In genomic region chr4:170420255-170420693, GRCh38 we compare ENCODE assay signal across 9 cellular contexts.
DNase-seq lines count a peak whose midpoint lies in the region; ATAC-seq lines count a peak whose summit lies in the region.
"Had no signal": no experiment of that assay in that cellular context is flagged by ENCODE, and none has a peak within 500 bp of the region (broad histone marks: within the 10 kb centered on the region; RNA-seq: fewer than 3 reads in every experiment).

No MANE protein-coding gene starts in this region.

- H3K9me3 Mint-ChIP-seq in natural killer cell treated with Interleukin-12 subunit alpha and Interleukin-12 subunit beta and Interleukin-15 and Interleukin-18, amount 100 ng/mL, for 72 hours, result no peaks in the 10 kb centered on the region

- no peaks in the 10 kb centered on the region for H3K27me3 Mint-ChIP-seq in natural killer cell treated with Interleukin-12 subunit alpha and Interleukin-12 subunit beta and Interleukin-15 and Interleukin-18, amount 100 ng/mL, for 72 hours

- no peak overlapping the region for H3K4me3 Mint-ChIP-seq in natural killer cell treated with Interleukin-12 subunit alpha and Interleukin-12 subunit beta and Interleukin-15 and Interleukin-18, amount 100 ng/mL, for 72 hours

- H3K4me1 Mint-ChIP-seq in natural killer cell treated with Interleukin-12 subunit alpha and Interleukin-12 subunit beta and Interleukin-15 and Interleukin-18, amount 100 ng/mL, for 72 hours (ENCODE audit: low read depth in 2 of 2), result no peaks in the 10 kb centered on the region

- ATAC-seq in GM19023 (IDR thresholded peaks at IDR 0.05; ENCODE audit: unreplicated experiment) (peak; percentile 91), HG02798 (IDR thresholded peaks at IDR 0.05; ENCODE audit: poor library complexity, unreplicated experiment) (peak; percentile 86)
- ATAC-seq in natural killer cell treated with Interleukin-12 subunit alpha and Interleukin-12 subunit beta and Interleukin-15 and Interleukin-18, amount 100 ng/mL, for 72 hours, result no peak

- no peak overlapping the region for H3K27ac Mint-ChIP-seq in natural killer cell treated with Interleukin-12 subunit alpha and Interleukin-12 subunit beta and Interleukin-15 and Interleukin-18, amount 100 ng/mL, for 72 hours

- DNase-seq in NCI-H1048 (lab: John Stamatoyannopoulos, UW) (peak; percentile 19), mucosa of gallbladder (ENCODE audit: low spot score) (peak; percentile 49), NCI-H1105 treated with DMSO at 0.1 percent for 48 hours (lab: John Stamatoyannopoulos, UW) (no peak), NOMO-1 (lab: John Stamatoyannopoulos, UW; ENCODE audit: unreplicated experiment in 2 of 2) (no peak)
- DNase-seq in activated CD8-positive, alpha-beta memory T cell treated with anti-CD3 and anti-CD28 coated beads, Interleukin-2, amount 50 U/mL, for 48 hours, result no peak
- DNase-seq in natural killer cell treated with Interleukin-12 subunit alpha and Interleukin-12 subunit beta and Interleukin-15 and Interleukin-18, amount 100 ng/mL, for 72 hours (ENCODE audit: low spot score), result no peak
- DNase-seq: stimulated activated CD8-positive, alpha-beta memory T cell treated with anti-CD3 and anti-CD28 coated beads, Interleukin-4, amount 100 ng/mL, for 48 hours had no signal

- no peaks in the 10 kb centered on the region for H3K36me3 Mint-ChIP-seq in natural killer cell treated with Interleukin-12 subunit alpha and Interleukin-12 subunit beta and Interleukin-15 and Interleukin-18, amount 100 ng/mL, for 72 hours

Comparison
In these comparisons a context has a peak if more than half of its experiments do, and no peak if none do; other contexts are left out.
1. ATAC-seq: peak in GM19023 (single experiment) and HG02798 (single experiment); none in natural killer cell treated with Interleukin-12 subunit alpha and Interleukin-12 subunit beta and Interleukin-15 and Interleukin-18, amount 100 ng/mL, for 72 hours (0 of 2).
2. DNase-seq: peak in NCI-H1048 (single experiment) and mucosa of gallbladder (single experiment); none in NCI-H1105 treated with DMSO at 0.1 percent for 48 hours (single experiment), activated CD8-positive, alpha-beta memory T cell treated with anti-CD3 and anti-CD28 coated beads, Interleukin-2, amount 50 U/mL, for 48 hours (single experiment), NOMO-1 (0 of 2) and natural killer cell treated with Interleukin-12 subunit alpha and Interleukin-12 subunit beta and Interleukin-15 and Interleukin-18, amount 100 ng/mL, for 72 hours (single experiment).